In genomic region chr16:7452090-7452489, GRCh38 we compare ENCODE assay signal across 30 cellular contexts.
"Had no signal": no experiment of that assay in that cellular context is flagged by ENCODE, and none has a peak within 500 bp of the region (broad histone marks: within the 10 kb centered on the region; RNA-seq: fewer than 3 reads in every experiment).

No MANE protein-coding gene starts in this region.

- H3K4me2 ChIP-seq: SK-N-SH had no signal

- H3K9me3 ChIP-seq: ascending aorta, MG63, Peyer's patch, SK-N-SH had no signal

- H3K27me3 Mint-ChIP-seq: activated CD4-positive, alpha-beta T cell treated with anti-CD3 and anti-CD28 coated beads, Interleukin-2, amount 10 ng/mL, durations not matched to agents 24 days and 14 days; activated CD8-positive, alpha-beta T cell treated with anti-CD3 and anti-CD28 coated beads for 36 hours; activated naive CD4-positive, alpha-beta T cell treated with anti-CD3 and anti-CD28 coated beads, Interleukin-2, amount 50 U/mL, for 24 hours; activated naive CD8-positive, alpha-beta T cell treated with anti-CD3 and anti-CD28 coated beads, Interleukin-2, amount 10 ng/mL, durations not matched to agents 7 days and 5 days; activated T-cell treated with anti-CD3 and anti-CD28 coated beads, Interleukin-2, amount 50 U/mL, for 24 hours had no signal

- H3K27ac Mint-ChIP-seq: activated CD4-positive, alpha-beta T cell treated with anti-CD3 and anti-CD28 coated beads, Interleukin-2, amount 10 ng/mL, durations not matched to agents 24 days and 14 days; activated CD8-positive, alpha-beta T cell treated with anti-CD3 and anti-CD28 coated beads for 36 hours; activated naive CD4-positive, alpha-beta T cell treated with anti-CD3 and anti-CD28 coated beads, Interleukin-2, amount 50 U/mL, for 24 hours; activated naive CD8-positive, alpha-beta T cell treated with anti-CD3 and anti-CD28 coated beads, Interleukin-2, amount 10 ng/mL, durations not matched to agents 7 days and 5 days; activated T-cell treated with anti-CD3 and anti-CD28 coated beads, Interleukin-2, amount 50 U/mL, for 24 hours; activated T-helper 2 cell treated with anti-CD3 and anti-CD28 coated beads, Interferon-gamma antibody, Interleukin-2, Interleukin-4, amounts not matched to agents 10 μg/mL and 5 μg/mL and 100 μg/mL, durations not matched to agents 14 hours and 24 hours and 36 hours; T-helper 1 cell treated with Interleukin-12 subunit alpha and Interleukin-12 subunit beta and Interleukin-4 antibody, amounts not matched to agents 30 μg/mL and 1 μg/mL, for 36 hours; T-helper 2 cell treated with Interferon-gamma antibody and Interleukin-4, amounts not matched to agents 5 μg/mL and 100 μg/mL, for 36 hours had no signal

- H3K27me3 ChIP-seq: ascending aorta, cardiac muscle cell, MG63, Peyer's patch, SJSA1 had no signal

- ATAC-seq: activated CD8-positive, alpha-beta T cell treated with anti-CD3 and anti-CD28 coated beads for 36 hours had no signal

- H3K4me3 Mint-ChIP-seq: activated CD4-positive, alpha-beta T cell treated with anti-CD3 and anti-CD28 coated beads, Interleukin-2, amount 10 ng/mL, durations not matched to agents 24 days and 14 days; activated CD8-positive, alpha-beta T cell treated with anti-CD3 and anti-CD28 coated beads for 36 hours; activated naive CD4-positive, alpha-beta T cell treated with anti-CD3 and anti-CD28 coated beads, Interleukin-2, amount 50 U/mL, for 24 hours; activated naive CD8-positive, alpha-beta T cell treated with anti-CD3 and anti-CD28 coated beads, Interleukin-2, amount 10 ng/mL, durations not matched to agents 7 days and 5 days; activated T-cell treated with anti-CD3 and anti-CD28 coated beads, Interleukin-2, amount 50 U/mL, for 24 hours; T-helper 1 cell treated with Interleukin-12 subunit alpha and Interleukin-12 subunit beta and Interleukin-4 antibody, amounts not matched to agents 30 μg/mL and 1 μg/mL, for 36 hours; T-helper 2 cell treated with Interferon-gamma antibody and Interleukin-4, amounts not matched to agents 5 μg/mL and 100 μg/mL, for 36 hours had no signal

- DNase-seq: activated CD4-positive, alpha-beta T cell treated with anti-CD3 and anti-CD28 coated beads, Interleukin-2, amount 10 ng/mL, durations not matched to agents 24 days and 14 days; activated CD4-positive, alpha-beta T cell treated with anti-CD3 and anti-CD28 coated beads, Interleukin-2, amount 50 U/mL, for 4 hours; activated CD8-positive, alpha-beta T cell treated with anti-CD3 and anti-CD28 coated beads for 36 hours; activated gamma-delta T cell; activated naive CD4-positive, alpha-beta T cell treated with Interleukin-2 at 50 U/mL for 16 hours; activated naive CD8-positive, alpha-beta T cell treated with anti-CD3 and anti-CD28 coated beads, Interleukin-2, amount 10 ng/mL, durations not matched to agents 7 days and 5 days; activated T-cell treated with anti-CD3 and anti-CD28 coated beads, Interleukin-2, amount 50 U/mL, for 24 hours; amygdala; Kasumi-1; KG1; MG63; NCI-H1048; NCI-H1105 treated with DMSO at 0.1 percent for 48 hours; NCI-H1436; NCI-H1694; NCI-H1930; NCI-H2081 treated with DMSO at 0.1 percent for 48 hours; NCI-H510A; NCI-H526; Peyer's patch; RPMI8226; SHP77 treated with DMSO at 0.1 percent for 48 hours; SK-N-SH had no signal

- H3K36me3 Mint-ChIP-seq: activated naive CD4-positive, alpha-beta T cell treated with anti-CD3 and anti-CD28 coated beads, Interleukin-2, amount 50 U/mL, for 24 hours; activated naive CD8-positive, alpha-beta T cell treated with anti-CD3 and anti-CD28 coated beads, Interleukin-2, amount 10 ng/mL, durations not matched to agents 7 days and 5 days had no signal

- H3K4me3 ChIP-seq: ascending aorta, cardiac muscle cell, MG63, Peyer's patch, SJSA1 had no signal

- H3K36me3 ChIP-seq: ascending aorta, cardiac muscle cell, MG63, Peyer's patch, SJSA1 had no signal

- H3K27ac ChIP-seq: ascending aorta, cardiac muscle cell, Peyer's patch, SJSA1 had no signal

- H3K4me1 ChIP-seq: ascending aorta, Peyer's patch, SJSA1 had no signal

- H3K4me1 Mint-ChIP-seq: activated CD4-positive, alpha-beta T cell treated with anti-CD3 and anti-CD28 coated beads, Interleukin-2, amount 10 ng/mL, durations not matched to agents 24 days and 14 days; activated naive CD4-positive, alpha-beta T cell treated with anti-CD3 and anti-CD28 coated beads, Interleukin-2, amount 50 U/mL, for 24 hours; activated naive CD8-positive, alpha-beta T cell treated with anti-CD3 and anti-CD28 coated beads, Interleukin-2, amount 10 ng/mL, durations not matched to agents 7 days and 5 days had no signal

- H3K9ac ChIP-seq: SK-N-SH had no signal
